In the genomic region with DNA sequence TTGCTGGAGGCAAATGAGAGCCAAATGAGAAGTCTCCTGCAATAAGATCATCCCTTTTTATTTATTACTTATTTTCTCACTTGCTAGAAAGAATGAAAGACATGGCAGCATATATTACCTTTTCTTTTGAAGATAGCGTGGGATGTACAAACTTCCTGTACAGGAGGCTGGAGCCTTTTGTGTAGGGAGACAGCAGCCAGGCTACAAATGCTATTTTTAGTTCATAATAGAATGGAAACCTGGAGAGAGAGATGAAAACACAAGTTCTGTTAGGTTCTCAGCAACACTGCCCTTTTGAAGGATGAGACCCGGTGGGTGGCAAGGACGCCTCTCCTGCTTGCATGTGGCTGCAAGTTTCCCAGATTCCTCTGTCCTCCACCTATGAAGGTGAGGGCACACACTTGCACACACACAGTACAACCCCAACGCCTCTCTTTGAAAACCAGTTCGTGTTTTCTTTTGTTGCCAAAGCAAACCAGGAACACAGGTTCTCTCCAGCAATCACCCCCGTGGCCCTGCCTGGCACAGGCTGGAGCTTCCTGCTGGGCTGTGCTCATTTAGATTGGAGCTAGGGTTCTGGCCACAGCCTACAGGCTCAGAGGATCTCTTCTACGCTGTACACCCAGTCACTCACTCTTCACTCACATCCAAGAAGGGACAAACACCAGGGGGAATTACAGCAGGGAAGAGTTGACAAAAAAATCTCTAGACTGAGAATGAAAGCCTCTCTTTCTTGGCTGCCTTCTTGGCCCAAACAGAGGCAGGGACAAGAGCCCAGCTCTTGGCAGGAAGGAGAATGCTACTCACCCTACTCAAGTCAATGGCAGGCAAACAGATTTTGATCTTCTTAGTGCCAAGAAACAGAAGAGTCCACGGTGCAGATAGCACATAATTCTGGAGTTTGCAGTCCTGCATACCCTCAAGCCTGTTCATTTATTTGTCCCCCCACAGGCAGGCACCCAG, we compare ENCODE assay signal across 1 cellular context.
TF ChIP-seq lines count a peak whose summit lies in the region.

No MANE protein-coding gene starts in this region.

TF ChIP-seq in GM23338, 12 proteins besides CTCF, POLR2A, EP300 and RAD21 (continued from another document):
- TF ChIP-seq, protein P1, sequence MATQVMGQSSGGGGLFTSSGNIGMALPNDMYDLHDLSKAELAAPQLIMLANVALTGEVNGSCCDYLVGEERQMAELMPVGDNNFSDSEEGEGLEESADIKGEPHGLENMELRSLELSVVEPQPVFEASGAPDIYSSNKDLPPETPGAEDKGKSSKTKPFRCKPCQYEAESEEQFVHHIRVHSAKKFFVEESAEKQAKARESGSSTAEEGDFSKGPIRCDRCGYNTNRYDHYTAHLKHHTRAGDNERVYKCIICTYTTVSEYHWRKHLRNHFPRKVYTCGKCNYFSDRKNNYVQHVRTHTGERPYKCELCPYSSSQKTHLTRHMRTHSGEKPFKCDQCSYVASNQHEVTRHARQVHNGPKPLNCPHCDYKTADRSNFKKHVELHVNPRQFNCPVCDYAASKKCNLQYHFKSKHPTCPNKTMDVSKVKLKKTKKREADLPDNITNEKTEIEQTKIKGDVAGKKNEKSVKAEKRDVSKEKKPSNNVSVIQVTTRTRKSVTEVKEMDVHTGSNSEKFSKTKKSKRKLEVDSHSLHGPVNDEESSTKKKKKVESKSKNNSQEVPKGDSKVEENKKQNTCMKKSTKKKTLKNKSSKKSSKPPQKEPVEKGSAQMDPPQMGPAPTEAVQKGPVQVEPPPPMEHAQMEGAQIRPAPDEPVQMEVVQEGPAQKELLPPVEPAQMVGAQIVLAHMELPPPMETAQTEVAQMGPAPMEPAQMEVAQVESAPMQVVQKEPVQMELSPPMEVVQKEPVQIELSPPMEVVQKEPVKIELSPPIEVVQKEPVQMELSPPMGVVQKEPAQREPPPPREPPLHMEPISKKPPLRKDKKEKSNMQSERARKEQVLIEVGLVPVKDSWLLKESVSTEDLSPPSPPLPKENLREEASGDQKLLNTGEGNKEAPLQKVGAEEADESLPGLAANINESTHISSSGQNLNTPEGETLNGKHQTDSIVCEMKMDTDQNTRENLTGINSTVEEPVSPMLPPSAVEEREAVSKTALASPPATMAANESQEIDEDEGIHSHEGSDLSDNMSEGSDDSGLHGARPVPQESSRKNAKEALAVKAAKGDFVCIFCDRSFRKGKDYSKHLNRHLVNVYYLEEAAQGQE (IDR thresholded peaks at IDR 0.05; ENCODE audit: unreplicated experiment): no peak
- TF ChIP-seq, protein P2, sequence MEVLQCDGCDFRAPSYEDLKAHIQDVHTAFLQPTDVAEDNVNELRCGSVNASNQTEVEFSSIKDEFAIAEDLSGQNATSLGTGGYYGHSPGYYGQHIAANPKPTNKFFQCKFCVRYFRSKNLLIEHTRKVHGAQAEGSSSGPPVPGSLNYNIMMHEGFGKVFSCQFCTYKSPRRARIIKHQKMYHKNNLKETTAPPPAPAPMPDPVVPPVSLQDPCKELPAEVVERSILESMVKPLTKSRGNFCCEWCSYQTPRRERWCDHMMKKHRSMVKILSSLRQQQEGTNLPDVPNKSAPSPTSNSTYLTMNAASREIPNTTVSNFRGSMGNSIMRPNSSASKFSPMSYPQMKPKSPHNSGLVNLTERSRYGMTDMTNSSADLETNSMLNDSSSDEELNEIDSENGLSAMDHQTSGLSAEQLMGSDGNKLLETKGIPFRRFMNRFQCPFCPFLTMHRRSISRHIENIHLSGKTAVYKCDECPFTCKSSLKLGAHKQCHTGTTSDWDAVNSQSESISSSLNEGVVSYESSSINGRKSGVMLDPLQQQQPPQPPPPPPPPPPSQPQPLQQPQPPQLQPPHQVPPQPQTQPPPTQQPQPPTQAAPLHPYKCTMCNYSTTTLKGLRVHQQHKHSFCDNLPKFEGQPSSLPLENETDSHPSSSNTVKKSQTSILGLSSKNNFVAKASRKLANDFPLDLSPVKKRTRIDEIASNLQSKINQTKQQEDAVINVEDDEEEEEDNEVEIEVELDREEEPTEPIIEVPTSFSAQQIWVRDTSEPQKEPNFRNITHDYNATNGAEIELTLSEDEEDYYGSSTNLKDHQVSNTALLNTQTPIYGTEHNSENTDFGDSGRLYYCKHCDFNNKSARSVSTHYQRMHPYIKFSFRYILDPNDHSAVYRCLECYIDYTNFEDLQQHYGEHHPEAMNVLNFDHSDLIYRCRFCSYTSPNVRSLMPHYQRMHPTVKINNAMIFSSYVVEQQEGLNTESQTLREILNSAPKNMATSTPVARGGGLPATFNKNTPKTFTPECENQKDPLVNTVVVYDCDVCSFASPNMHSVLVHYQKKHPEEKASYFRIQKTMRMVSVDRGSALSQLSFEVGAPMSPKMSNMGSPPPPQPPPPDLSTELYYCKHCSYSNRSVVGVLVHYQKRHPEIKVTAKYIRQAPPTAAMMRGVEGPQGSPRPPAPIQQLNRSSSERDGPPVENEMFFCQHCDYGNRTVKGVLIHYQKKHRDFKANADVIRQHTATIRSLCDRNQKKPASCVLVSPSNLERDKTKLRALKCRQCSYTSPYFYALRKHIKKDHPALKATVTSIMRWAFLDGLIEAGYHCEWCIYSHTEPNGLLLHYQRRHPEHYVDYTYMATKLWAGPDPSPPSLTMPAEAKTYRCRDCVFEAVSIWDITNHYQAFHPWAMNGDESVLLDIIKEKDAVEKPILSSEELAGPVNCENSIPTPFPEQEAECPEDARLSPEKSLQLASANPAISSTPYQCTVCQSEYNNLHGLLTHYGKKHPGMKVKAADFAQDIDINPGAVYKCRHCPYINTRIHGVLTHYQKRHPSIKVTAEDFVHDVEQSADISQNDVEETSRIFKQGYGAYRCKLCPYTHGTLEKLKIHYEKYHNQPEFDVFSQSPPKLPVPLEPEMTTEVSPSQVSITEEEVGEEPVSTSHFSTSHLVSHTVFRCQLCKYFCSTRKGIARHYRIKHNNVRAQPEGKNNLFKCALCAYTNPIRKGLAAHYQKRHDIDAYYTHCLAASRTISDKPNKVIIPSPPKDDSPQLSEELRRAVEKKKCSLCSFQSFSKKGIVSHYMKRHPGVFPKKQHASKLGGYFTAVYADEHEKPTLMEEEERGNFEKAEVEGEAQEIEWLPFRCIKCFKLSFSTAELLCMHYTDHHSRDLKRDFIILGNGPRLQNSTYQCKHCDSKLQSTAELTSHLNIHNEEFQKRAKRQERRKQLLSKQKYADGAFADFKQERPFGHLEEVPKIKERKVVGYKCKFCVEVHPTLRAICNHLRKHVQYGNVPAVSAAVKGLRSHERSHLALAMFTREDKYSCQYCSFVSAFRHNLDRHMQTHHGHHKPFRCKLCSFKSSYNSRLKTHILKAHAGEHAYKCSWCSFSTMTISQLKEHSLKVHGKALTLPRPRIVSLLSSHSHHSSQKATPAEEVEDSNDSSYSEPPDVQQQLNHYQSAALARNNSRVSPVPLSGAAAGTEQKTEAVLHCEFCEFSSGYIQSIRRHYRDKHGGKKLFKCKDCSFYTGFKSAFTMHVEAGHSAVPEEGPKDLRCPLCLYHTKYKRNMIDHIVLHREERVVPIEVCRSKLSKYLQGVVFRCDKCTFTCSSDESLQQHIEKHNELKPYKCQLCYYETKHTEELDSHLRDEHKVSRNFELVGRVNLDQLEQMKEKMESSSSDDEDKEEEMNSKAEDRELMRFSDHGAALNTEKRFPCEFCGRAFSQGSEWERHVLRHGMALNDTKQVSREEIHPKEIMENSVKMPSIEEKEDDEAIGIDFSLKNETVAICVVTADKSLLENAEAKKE (CRISPR knock-in tag; IDR thresholded peaks at IDR 0.05): no peak
- TF ChIP-seq EZH2phosphoT487 (IDR thresholded peaks at IDR 0.05; ENCODE audit: unreplicated experiment): no peak
- TF ChIP-seq ETS1 (IDR thresholded peaks at IDR 0.05): no peak
